9 cellular contexts compared by ENCODE assay signal in the genomic region with DNA sequence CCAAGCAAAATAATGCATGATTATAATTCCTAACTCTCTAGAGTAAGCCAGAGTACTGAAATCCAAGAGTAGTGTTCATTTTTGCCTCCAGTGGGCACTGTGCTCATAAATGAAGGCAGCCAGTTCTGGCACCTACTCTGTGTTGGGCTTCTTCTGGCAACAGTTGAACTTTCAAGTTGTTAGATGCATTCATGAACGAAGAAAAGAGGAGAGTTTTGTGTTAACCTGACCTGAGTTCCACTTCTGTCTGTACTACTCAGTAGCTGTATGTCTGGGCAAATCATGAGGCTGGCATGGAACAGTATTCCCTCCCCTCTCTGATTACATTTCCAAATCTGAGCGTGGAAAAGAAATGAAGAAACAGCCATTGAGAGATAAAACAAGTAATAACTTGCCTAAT. TPM values are rescaled to one million over a fixed set of nuclear protein-coding genes. Genes with fewer than 3 reads are reported as not detected.
A peak's percentile ranks its signal among the peaks of the same experiment; 100 is the strongest.
DNase-seq lines count a peak whose midpoint lies in the region; ATAC-seq and TF ChIP-seq lines count a peak whose summit lies in the region.
"Had no signal": no experiment of that assay in that cellular context is flagged by ENCODE, and none has a peak within 500 bp of the region (broad histone marks: within the 10 kb centered on the region; RNA-seq: fewer than 3 reads in every experiment).

No MANE protein-coding gene starts in this region.

- intact Hi-C loops in left colon (cut with DNase I, micrococcal nuclease) (no loop called here), lower leg skin (cut with DNase I; ENCODE audit: low total_unique reads) (no loop called here)

- H3K4me3 ChIP-seq in AG04449 (ENCODE audit: low read depth, low read length) (no peak overlapping the region), epithelial cell of esophagus (ENCODE audit: low read length) (no peak overlapping the region), lower leg skin (ENCODE audit: low read depth, poor library complexity, severe bottlenecking) (no peak overlapping the region)

- ATAC-seq in GM18909 (IDR thresholded peaks at IDR 0.05; ENCODE audit: poor library complexity, unreplicated experiment) (peak; percentile 64), omental fat pad (ENCODE audit: low FRiP score) (peak; percentile 84), left colon (no peak)
- no peak for ATAC-seq in activated T-cell treated with anti-CD3 and anti-CD28 coated beads, Interleukin-2, amount 50 U/mL, for 4 hours

- no peak for TF ChIP-seq POLR2A in lower leg skin (IDR thresholded peaks at IDR 0.05)

- H3K27me3 Mint-ChIP-seq in activated T-cell treated with anti-CD3 and anti-CD28 coated beads, Interleukin-2, amount 50 U/mL, for 4 hours (ENCODE audit: low read depth): peaks cover 7% of the 10 kb centered on the region

- WGBS in lower leg skin, 2 donors: 28% methylated on average over 2 of the region's 2 CpGs

- TF ChIP-seq CTCF in AG04449 (IDR thresholded peaks at IDR 0.05; ENCODE audit: insufficient read depth, low read length, missing control alignments): peak; percentile 63
- TF ChIP-seq CTCF in epithelial cell of esophagus (IDR thresholded peaks at IDR 0.05; ENCODE audit: insufficient read depth, low read depth, low read length, missing control alignments): peak; percentile 82
- no peak for TF ChIP-seq CTCF in omental fat pad (IDR thresholded peaks at IDR 0.05)
- no peak for TF ChIP-seq CTCF in lower leg skin (IDR thresholded peaks at IDR 0.05)

- no peaks in the 10 kb centered on the region for H3K4me1 Mint-ChIP-seq in activated T-cell treated with anti-CD3 and anti-CD28 coated beads, Interleukin-2, amount 50 U/mL, for 4 hours (ENCODE audit: low read depth)
- H3K4me1 Mint-ChIP-seq: activated naive CD4-positive, alpha-beta T cell treated with anti-CD3 and anti-CD28 coated beads, Interleukin-2, amount 50 U/mL, for 24 hours had no signal

- DNase-seq in AG04449 (ENCODE audit: low read depth, low spot score) (no peak), NAMALWA (ENCODE audit: low spot score) (peak; percentile 44), epithelial cell of esophagus (ENCODE audit: low read depth) (peak; percentile 76), omental fat pad (ENCODE audit: low spot score) (no peak), left colon (no peak), lower leg skin (ENCODE audit: low spot score in 2 of 2) (no peak)
- DNase-seq in activated T-cell treated with anti-CD3 and anti-CD28 coated beads, Interleukin-2, amount 50 U/mL, for 4 hours: no peak

- no peaks in the 10 kb centered on the region for H3K36me3 Mint-ChIP-seq in activated T-cell treated with anti-CD3 and anti-CD28 coated beads, Interleukin-2, amount 50 U/mL, for 4 hours (ENCODE audit: insufficient read depth)
- H3K36me3 Mint-ChIP-seq: activated naive CD4-positive, alpha-beta T cell treated with anti-CD3 and anti-CD28 coated beads, Interleukin-2, amount 50 U/mL, for 24 hours had no signal

- CTCF ChIA-PET in AG04449 (lab: Yijun Ruan, JAX): interaction anchor here (0.7 to 3.1 kb wide), 9 partner anchors 9 to 33 kb away, joined by 3 to 11 read pairs (median 4); no protein-coding TSS in a partner anchor

- no peak overlapping the region for H3K4me3 Mint-ChIP-seq in activated T-cell treated with anti-CD3 and anti-CD28 coated beads, Interleukin-2, amount 50 U/mL, for 4 hours
- H3K4me3 Mint-ChIP-seq: activated naive CD4-positive, alpha-beta T cell treated with anti-CD3 and anti-CD28 coated beads, Interleukin-2, amount 50 U/mL, for 24 hours had no signal

- H3K9me3 Mint-ChIP-seq in activated T-cell treated with anti-CD3 and anti-CD28 coated beads, Interleukin-2, amount 50 U/mL, for 4 hours: no peaks in the 10 kb centered on the region

- POLR2A ChIA-PET in AG04449 (lab: Yijun Ruan, JAX): no interaction called here

RNA-seq across cellular contexts. Expression of gene TENM4, which starts 20.3 kb away (rescaled TPM):
- total RNA-seq in omental fat pad (10 to 100 TPM in 1 of 4 donors, 1 to 10 TPM in 3; 2.3 to 18.9 (median 4.5) TPM), left colon (1 to 10 TPM in 1 of 2 donors, under 1 TPM in 1; 0.92 to 1.7 TPM), lower leg skin (10 to 100 TPM; 34.4 to 41.1 (median 36.6) TPM)
- under 1 TPM in 2 of 3 donors, not detected in 1; 0.10 to 0.30 TPM for total RNA-seq in activated T-cell treated with anti-CD3 and anti-CD28 coated beads, Interleukin-2, amount 50 U/mL, for 4 hours

Comparison
In these comparisons a context has a peak if more than half of its experiments do, and no peak if none do; other contexts are left out.
1. DNase-seq: peak in NAMALWA (single experiment) and epithelial cell of esophagus (single experiment); none in AG04449 (single experiment), omental fat pad (single experiment), left colon (0 of 2), lower leg skin (0 of 2) and activated T-cell treated with anti-CD3 and anti-CD28 coated beads, Interleukin-2, amount 50 U/mL, for 4 hours (single experiment).
2. CTCF ChIP-seq: peak in AG04449 (single experiment) and epithelial cell of esophagus (single experiment); none in omental fat pad (0 of 3) and lower leg skin (0 of 3).
3. ATAC-seq: peak in GM18909 (single experiment) and omental fat pad (single experiment); none in left colon (single experiment) and activated T-cell treated with anti-CD3 and anti-CD28 coated beads, Interleukin-2, amount 50 U/mL, for 4 hours (0 of 2).